ENCODE assay signal across 9 cellular contexts in the genomic region with DNA sequence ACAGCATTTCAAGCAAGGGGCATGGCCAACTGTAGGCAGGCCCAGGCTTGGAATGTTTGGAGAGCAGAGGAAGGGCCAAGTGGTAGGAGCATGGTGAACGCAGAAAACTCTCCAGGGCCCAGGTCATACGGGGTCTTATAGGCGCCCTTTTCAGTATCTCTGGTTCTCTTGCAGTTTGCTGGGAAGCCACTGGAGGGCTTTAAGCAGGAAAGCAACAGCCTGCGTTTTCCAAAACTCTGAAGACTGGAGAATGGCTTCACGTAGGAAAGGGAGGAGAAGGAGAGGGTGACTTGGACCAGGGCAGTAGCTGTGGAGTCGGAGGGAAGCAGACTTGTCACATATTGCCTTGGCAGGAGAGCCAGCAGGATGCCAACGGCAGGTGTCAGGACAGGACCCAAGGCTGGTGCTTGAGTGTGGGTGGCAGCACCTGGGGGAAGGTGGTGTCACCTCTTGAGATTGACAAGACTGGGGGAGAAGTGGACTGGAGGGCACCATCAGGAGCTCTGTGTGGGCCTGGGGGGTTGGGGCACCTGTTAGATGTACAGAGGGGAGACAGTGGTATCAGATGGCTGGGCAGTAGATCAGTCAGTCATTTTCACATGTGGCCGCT. TPM values are rescaled to one million over a fixed set of nuclear protein-coding genes. Genes with fewer than 3 reads are reported as not detected.
DNase-seq lines count a peak whose midpoint lies in the region; ATAC-seq and TF ChIP-seq lines count a peak whose summit lies in the region.
"Had no signal": no experiment of that assay in that cellular context is flagged by ENCODE, and none has a peak within 500 bp of the region (broad histone marks: within the 10 kb centered on the region; RNA-seq: fewer than 3 reads in every experiment).

No MANE protein-coding gene starts in this region.

- no peak for ATAC-seq in activated T-cell treated with anti-CD3 and anti-CD28 coated beads, Interleukin-2, amount 50 U/mL, for 4 hours
- ATAC-seq in RWPE2 (ENCODE audit: low read depth) = 0 out of 3 replicates have a peak, but pooled peaks have one; percentile 21
- ATAC-seq in HG02973 (IDR thresholded peaks at IDR 0.05; ENCODE audit: unreplicated experiment) = no peak
- no peak for ATAC-seq in GM18858 (IDR thresholded peaks at IDR 0.05; ENCODE audit: unreplicated experiment)
- ATAC-seq: esophagus mucosa had no signal

- DNase-seq in activated T-cell treated with anti-CD3 and anti-CD28 coated beads, Interleukin-2, amount 50 U/mL, for 1 hour = peak; percentile 41
- no peak for DNase-seq in activated T-cell treated with anti-CD3 and anti-CD28 coated beads, Interleukin-2, amount 50 U/mL, for 4 hours
- DNase-seq in RWPE2 (ENCODE audit: low spot score) (no peak), hepatocyte (ENCODE audit: low spot score) (peak; percentile 33), type B pancreatic cell (ENCODE audit: extremely low spot score, unreplicated experiment) (no peak), NCI-H510A treated with DMSO at 0.1 percent for 48 hours (lab: John Stamatoyannopoulos, UW) (no peak)

- no peaks in the 10 kb centered on the region for H3K9me2 ChIP-seq in hepatocyte (replicated peaks; ENCODE audit: insufficient read depth)

- H3K27me3 Mint-ChIP-seq in activated T-cell treated with anti-CD3 and anti-CD28 coated beads, Interleukin-2, amount 50 U/mL, for 4 hours (ENCODE audit: low read depth) = no peaks in the 10 kb centered on the region
- peaks cover 7% of the 10 kb centered on the region for H3K27me3 Mint-ChIP-seq in type B pancreatic cell

- no peak overlapping the region for H2AFZ ChIP-seq in hepatocyte

- H3K27me3 ChIP-seq in RWPE2 (ENCODE audit: insufficient read depth, poor library complexity, severe bottlenecking) (no peaks in the 10 kb centered on the region), hepatocyte (no peaks in the 10 kb centered on the region)

- 46% methylated on average over 8 of the region's 8 CpGs for WGBS in hepatocyte (ENCODE audit: low lambda C conversion rate, missing lambda C conversion rate)

- H3K4me1 Mint-ChIP-seq in activated T-cell treated with anti-CD3 and anti-CD28 coated beads, Interleukin-2, amount 50 U/mL, for 4 hours (ENCODE audit: low read depth) = peaks cover 47% of the 10 kb centered on the region
- H3K4me1 Mint-ChIP-seq in type B pancreatic cell (ENCODE audit: unreplicated experiment) = peaks cover 5% of the 10 kb centered on the region

- H3K36me3 Mint-ChIP-seq in activated T-cell treated with anti-CD3 and anti-CD28 coated beads, Interleukin-2, amount 50 U/mL, for 4 hours (ENCODE audit: insufficient read depth) = no peaks in the 10 kb centered on the region
- no peaks in the 10 kb centered on the region for H3K36me3 Mint-ChIP-seq in type B pancreatic cell

- H3K36me3 ChIP-seq in RWPE2 (ENCODE audit: low read depth) = no peaks in the 10 kb centered on the region
- H3K36me3 ChIP-seq in hepatocyte (replicated peaks; ENCODE audit: insufficient read depth, low read depth) = no peaks in the 10 kb centered on the region

- H3K9me3 Mint-ChIP-seq in activated T-cell treated with anti-CD3 and anti-CD28 coated beads, Interleukin-2, amount 50 U/mL, for 4 hours = no peaks in the 10 kb centered on the region
- H3K9me3 Mint-ChIP-seq in type B pancreatic cell = peaks cover 6% of the 10 kb centered on the region

- no peak overlapping the region for H3K27ac Mint-ChIP-seq in type B pancreatic cell

- H4K20me1 ChIP-seq in hepatocyte (ENCODE audit: insufficient read depth, poor library complexity, severe bottlenecking) = no peaks in the 10 kb centered on the region

- no peak overlapping the region for H3K4me3 Mint-ChIP-seq in activated T-cell treated with anti-CD3 and anti-CD28 coated beads, Interleukin-2, amount 50 U/mL, for 4 hours
- H3K4me3 Mint-ChIP-seq in type B pancreatic cell = no peak overlapping the region

- H3K4me3 ChIP-seq in RWPE2 (ENCODE audit: severe bottlenecking) (no peak overlapping the region), hepatocyte (no peak overlapping the region)

- H3K79me2 ChIP-seq in hepatocyte = no peaks in the 10 kb centered on the region

- no peaks in the 10 kb centered on the region for H3K4me1 ChIP-seq in RWPE2 (ENCODE audit: insufficient read depth, poor library complexity, severe bottlenecking)
- H3K4me1 ChIP-seq in hepatocyte (ENCODE audit: insufficient read depth) = no peaks in the 10 kb centered on the region

- H3K4me2 ChIP-seq in hepatocyte = no peak overlapping the region

- H3K9me3 ChIP-seq in RWPE2 (ENCODE audit: severe bottlenecking) = no peaks in the 10 kb centered on the region
- H3K9me3 ChIP-seq in hepatocyte (ENCODE audit: low read depth) = no peaks in the 10 kb centered on the region

- no peak overlapping the region for H3K27ac ChIP-seq in RWPE2 (ENCODE audit: poor library complexity, severe bottlenecking)
- H3K27ac ChIP-seq in hepatocyte = no peak overlapping the region

- TF ChIP-seq CTCF in RWPE2 (IDR thresholded peaks at IDR 0.05; ENCODE audit: poor library complexity, severe bottlenecking) = peak; percentile 36
- TF ChIP-seq CTCF in hepatocyte (IDR thresholded peaks at IDR 0.05; ENCODE audit: poor library complexity) = peak; percentile 31
- peak; percentile 65 for TF ChIP-seq CTCF in type B pancreatic cell (conservative IDR thresholded peaks at IDR 0.05)

RNA-seq across cellular contexts. Expression of gene TKTL1, which starts 21.9 kb away (rescaled TPM):
- not detected for total RNA-seq in activated T-cell treated with anti-CD3 and anti-CD28 coated beads, Interleukin-2, amount 50 U/mL, for 4 hours
- total RNA-seq in hepatocyte = not detected in 2 replicates
- polyA plus RNA-seq in hepatocyte = 0.52 and 1.1 TPM in 2 replicates
- total RNA-seq in type B pancreatic cell (ENCODE audit: low replicate concordance) = 0.56 TPM in 1 of 2 replicates, not detected in the other
- total RNA-seq: esophagus mucosa had no signal

RNA-seq across cellular contexts. Expression of gene TEX28, which starts 22.6 kb away (rescaled TPM):
- total RNA-seq in activated T-cell treated with anti-CD3 and anti-CD28 coated beads, Interleukin-2, amount 50 U/mL, for 4 hours = not detected
- not detected in 2 replicates for total RNA-seq in hepatocyte
- polyA plus RNA-seq in hepatocyte = not detected in 2 replicates
- not detected in 2 replicates for total RNA-seq in type B pancreatic cell (ENCODE audit: low replicate concordance)
- total RNA-seq: esophagus mucosa had no signal

RNA-seq across cellular contexts. Expression of gene FLNA, which starts 56.9 kb away (rescaled TPM):
- total RNA-seq in activated T-cell treated with anti-CD3 and anti-CD28 coated beads, Interleukin-2, amount 50 U/mL, for 4 hours = 100 to 1,000 TPM; 765 to 924 (median 866) TPM
- total RNA-seq in hepatocyte (220 and 396 TPM in 2 replicates), type B pancreatic cell (ENCODE audit: low replicate concordance) (806 and 851 TPM in 2 replicates)
- polyA plus RNA-seq in hepatocyte = 468 and 471 TPM in 2 replicates

Comparison
In these comparisons a context has a peak if more than half of its experiments do, and no peak if none do; other contexts are left out.
1. DNase-seq: peak in activated T-cell treated with anti-CD3 and anti-CD28 coated beads, Interleukin-2, amount 50 U/mL, for 1 hour (single experiment) and hepatocyte (single experiment); none in activated T-cell treated with anti-CD3 and anti-CD28 coated beads, Interleukin-2, amount 50 U/mL, for 4 hours (single experiment), RWPE2 (single experiment), type B pancreatic cell (single experiment) and NCI-H510A treated with DMSO at 0.1 percent for 48 hours (single experiment).
2. Peak in every context shown above with its lines, with median percentiles within 50 percentile points of each other: CTCF ChIP-seq.